In genomic region chr4:1795304-1796195, GRCh38 we compare ENCODE assay signal across 1 cellular context.
A peak's percentile ranks its signal among the peaks of the same experiment; 100 is the strongest.
TF ChIP-seq lines count a peak whose summit lies in the region.

No MANE protein-coding gene starts in this region.

TF ChIP-seq in HepG2, 621 proteins besides CTCF, POLR2A, EP300 and RAD21 (continued from another document and continues in another):
- TF ChIP-seq RNF219 (CRISPR knock-in tag; IDR thresholded peaks at IDR 0.05) (no peak), ZNF687 (CRISPR knock-in tag; IDR thresholded peaks at IDR 0.05) (peak; percentile 94), ZNF614 (CRISPR knock-in tag; IDR thresholded peaks at IDR 0.05; ENCODE audit: borderline replicate concordance) (peak; percentile 60; the same call in 1 of the 2 replicates), TGIF2 (CRISPR knock-in tag; IDR thresholded peaks at IDR 0.05) (peak; percentile 50; the same call in 1 of the 2 replicates), SP140L (CRISPR knock-in tag; IDR thresholded peaks at IDR 0.05; ENCODE audit: borderline replicate concordance) (0 out of 2 replicates have a peak, but pooled peaks have one; percentile 53), SP5 (CRISPR knock-in tag; IDR thresholded peaks at IDR 0.05; ENCODE audit: borderline replicate concordance, low read depth) (peak; percentile 87), CSRNP1 (CRISPR knock-in tag; IDR thresholded peaks at IDR 0.05) (peak; percentile 72), DRAP1 (CRISPR knock-in tag; IDR thresholded peaks at IDR 0.05) (peak; percentile 32; the same call in 1 of the 2 replicates), SIN3B (IDR thresholded peaks at IDR 0.05; ENCODE audit: low read length) (no peak), HNRNPLL (IDR thresholded peaks at IDR 0.05; ENCODE audit: low read depth, low read length, poor library complexity, severe bottlenecking) (peak; percentile 41), REPIN1 (CRISPR knock-in tag; IDR thresholded peaks at IDR 0.05; ENCODE audit: borderline replicate concordance, low read depth) (peak; percentile 79; the same call in 1 of the 2 replicates), DBP (CRISPR knock-in tag; IDR thresholded peaks at IDR 0.05; ENCODE audit: not compliant biosample characterization) (peak; percentile 50), EED (CRISPR knock-in tag; IDR thresholded peaks at IDR 0.05) (0 out of 2 replicates have a peak, but pooled peaks have one; percentile 84), TP53 (CRISPR knock-in tag; conservative IDR thresholded peaks at IDR 0.05) (peak; percentile 72; the same call in 1 of the 2 replicates), ZNF556 (CRISPR knock-in tag; IDR thresholded peaks at IDR 0.05; ENCODE audit: borderline replicate concordance) (peak; percentile 29; the same call in 1 of the 2 replicates), NR2F6 (IDR thresholded peaks at IDR 0.05) (peak; percentile 87), NR2F6 (CRISPR knock-in tag; IDR thresholded peaks at IDR 0.05) (peak; percentile 86), JARID2 (CRISPR knock-in tag; IDR thresholded peaks at IDR 0.05; ENCODE audit: insufficient replicate concordance) (no peak), ZNF460 (CRISPR knock-in tag; IDR thresholded peaks at IDR 0.05; ENCODE audit: borderline replicate concordance) (no peak; the same call in 1 of the 2 replicates), PRDM15 (CRISPR knock-in tag; IDR thresholded peaks at IDR 0.05) (no peak; the same call in 1 of the 2 replicates), KLF11 (CRISPR knock-in tag; IDR thresholded peaks at IDR 0.05) (0 out of 2 replicates have a peak, but pooled peaks have one; percentile 19), E2F1 (CRISPR knock-in tag; IDR thresholded peaks at IDR 0.05) (no peak), HNRNPL (IDR thresholded peaks at IDR 0.05; ENCODE audit: low read depth, low read length) (peak; percentile 92), THRA (CRISPR knock-in tag; IDR thresholded peaks at IDR 0.05; ENCODE audit: borderline replicate concordance) (peak; percentile 92), ZC3H4 (CRISPR knock-in tag; IDR thresholded peaks at IDR 0.05; ENCODE audit: borderline replicate concordance) (0 out of 2 replicates have a peak, but pooled peaks have one; percentile 28), ARHGAP35 (CRISPR knock-in tag; IDR thresholded peaks at IDR 0.05; ENCODE audit: borderline replicate concordance) (no peak), ZZZ3 (CRISPR knock-in tag; IDR thresholded peaks at IDR 0.05; ENCODE audit: borderline replicate concordance) (no peak), ZNF24 (IDR thresholded peaks at IDR 0.05) (no peak), PRDM10 (CRISPR knock-in tag; IDR thresholded peaks at IDR 0.05; ENCODE audit: low read depth) (peak; percentile 70), ZNF44 (CRISPR knock-in tag; IDR thresholded peaks at IDR 0.05) (no peak), ZNF20 (CRISPR knock-in tag; IDR thresholded peaks at IDR 0.05) (peak; percentile 20; the same call in 1 of the 2 replicates), KAT2B (IDR thresholded peaks at IDR 0.05; ENCODE audit: borderline replicate concordance, low read depth, low read length) (no peak), U2AF1 (optimal IDR thresholded peaks at IDR 0.05; ENCODE audit: low read depth, low read length) (no peak), MLX (CRISPR knock-in tag; IDR thresholded peaks at IDR 0.05) (peak; percentile 81)
